8 cellular contexts compared by ENCODE assay signal in genomic region chr4:2930821-2931764, GRCh38. TPM values are rescaled to one million over a fixed set of nuclear protein-coding genes. Genes with fewer than 3 reads are reported as not detected.
DNase-seq lines count a peak whose midpoint lies in the region; ATAC-seq and TF ChIP-seq lines count a peak whose summit lies in the region.

No MANE protein-coding gene starts in this region.

- ATAC-seq in activated naive CD8-positive, alpha-beta T cell treated with anti-CD3 and anti-CD28 coated beads, Interleukin-2, amount 10 ng/mL, durations not matched to agents 7 days and 5 days (ENCODE audit: low read depth), result peak; percentile 0
- ATAC-seq in right lobe of liver, result peak in 1 of 4 donors; percentile 2
- ATAC-seq in GM18861 (IDR thresholded peaks at IDR 0.05; ENCODE audit: unreplicated experiment), result no peak

- H3K36me3 Mint-ChIP-seq in activated naive CD4-positive, alpha-beta T cell treated with anti-CD3 and anti-CD28 coated beads for 36 hours (ENCODE audit: low read depth), result peaks cover 17% of the 10 kb centered on the region
- H3K36me3 Mint-ChIP-seq in activated naive CD8-positive, alpha-beta T cell treated with anti-CD3 and anti-CD28 coated beads, Interleukin-2, amount 10 ng/mL, durations not matched to agents 7 days and 5 days, result peaks cover 12% of the 10 kb centered on the region

- no peaks in the 10 kb centered on the region for H3K9me3 Mint-ChIP-seq in activated naive CD4-positive, alpha-beta T cell treated with anti-CD3 and anti-CD28 coated beads for 36 hours
- no peaks in the 10 kb centered on the region for H3K9me3 Mint-ChIP-seq in activated naive CD8-positive, alpha-beta T cell treated with anti-CD3 and anti-CD28 coated beads, Interleukin-2, amount 10 ng/mL, durations not matched to agents 7 days and 5 days

- TF ChIP-seq POLR2A in right lobe of liver (IDR thresholded peaks at IDR 0.05), result no peak
- no peak for TF ChIP-seq POLR2A in uterus (IDR thresholded peaks at IDR 0.05)

- H3K9me3 ChIP-seq in right lobe of liver (no peaks in the 10 kb centered on the region), uterus (no peaks in the 10 kb centered on the region)

- 82% methylated on average over 4 of the region's 44 CpGs for WGBS in right lobe of liver (ENCODE audit: insufficient coverage, low coverage, low lambda C conversion rate, missing lambda C conversion rate)

- DNase-seq in activated naive CD4-positive, alpha-beta T cell treated with anti-CD3 and anti-CD28 coated beads for 36 hours, result no peak
- no peak for DNase-seq in activated naive CD4-positive, alpha-beta T cell (lab: John Stamatoyannopoulos, UW)
- peak; percentile 37 for DNase-seq in activated naive CD8-positive, alpha-beta T cell treated with anti-CD3 and anti-CD28 coated beads, Interleukin-2, amount 10 ng/mL, durations not matched to agents 7 days and 5 days
- DNase-seq in right lobe of liver (peak; percentile 33 to 59 (median 52)), uterus (peak; percentile 22 to 27), AG08396 (ENCODE audit: low spot score) (no peak), NCI-H1048 (lab: John Stamatoyannopoulos, UW) (no peak)

- H3K4me3 ChIP-seq in right lobe of liver, result no peak overlapping the region
- H3K4me3 ChIP-seq in uterus, result no peak overlapping the region

- H3K4me1 Mint-ChIP-seq in activated naive CD4-positive, alpha-beta T cell treated with anti-CD3 and anti-CD28 coated beads for 36 hours (ENCODE audit: low read depth), result peaks cover 27% of the 10 kb centered on the region
- H3K4me1 Mint-ChIP-seq in activated naive CD8-positive, alpha-beta T cell treated with anti-CD3 and anti-CD28 coated beads, Interleukin-2, amount 10 ng/mL, durations not matched to agents 7 days and 5 days, result peaks cover 20% of the 10 kb centered on the region

- TF ChIP-seq CTCF in right lobe of liver (IDR thresholded peaks at IDR 0.05) (peak in 1 of 4 donors; percentile 20), uterus (IDR thresholded peaks at IDR 0.05) (no peak)

- H3K27me3 Mint-ChIP-seq in activated naive CD4-positive, alpha-beta T cell treated with anti-CD3 and anti-CD28 coated beads for 36 hours (ENCODE audit: low read depth), result no peaks in the 10 kb centered on the region
- no peaks in the 10 kb centered on the region for H3K27me3 Mint-ChIP-seq in activated naive CD8-positive, alpha-beta T cell treated with anti-CD3 and anti-CD28 coated beads, Interleukin-2, amount 10 ng/mL, durations not matched to agents 7 days and 5 days

- peaks cover 0 to 18% (median 3%) of the 10 kb centered on the region in 4 donors for H3K4me1 ChIP-seq in right lobe of liver
- H3K4me1 ChIP-seq in uterus, result peaks cover 0 to 10% of the 10 kb centered on the region in 2 donors

- H3K4me3 Mint-ChIP-seq in activated naive CD4-positive, alpha-beta T cell treated with anti-CD3 and anti-CD28 coated beads for 36 hours, result peak overlapping the region; percentile 56
- peak overlapping the region; percentile 79 for H3K4me3 Mint-ChIP-seq in activated naive CD8-positive, alpha-beta T cell treated with anti-CD3 and anti-CD28 coated beads, Interleukin-2, amount 10 ng/mL, durations not matched to agents 7 days and 5 days

- H3K27ac Mint-ChIP-seq in activated naive CD4-positive, alpha-beta T cell treated with anti-CD3 and anti-CD28 coated beads for 36 hours, result peak overlapping the region; percentile 89
- H3K27ac Mint-ChIP-seq in activated naive CD8-positive, alpha-beta T cell treated with anti-CD3 and anti-CD28 coated beads, Interleukin-2, amount 10 ng/mL, durations not matched to agents 7 days and 5 days, result peak overlapping the region; percentile 84

- H3K36me3 ChIP-seq in right lobe of liver (peaks cover 0 to 30% (median 7%) of the 10 kb centered on the region in 4 donors), uterus (no peaks in the 10 kb centered on the region)

- intact Hi-C loops in activated naive CD4-positive, alpha-beta T cell treated with anti-CD3 and anti-CD28 coated beads for 36 hours (cut with micrococcal nuclease), result loop anchor here (10.0 kb wide), 2 partner anchors 466 to 516 kb away; partner anchors contain the start of genes CFAP99, RNF4 and ZFYVE28
- intact Hi-C loops in right lobe of liver (cut with DNase I) (loop anchor here in 1 of 2 donors (10.0 kb wide), 1 partner anchor 166 kb away; no protein-coding TSS in a partner anchor), uterus (cut with DNase I; ENCODE audit: low total_unique reads) (no loop called here)

- CTCF ChIA-PET in activated naive CD4-positive, alpha-beta T cell treated with anti-CD3 and anti-CD28 coated beads for 36 hours (lab: Charles Lee), result interaction anchor here (0.6 kb wide), 1 partner anchor 83 kb away, joined by 4 read pairs; no protein-coding TSS in a partner anchor

- H3K27ac ChIP-seq in right lobe of liver, result peak overlapping the region in 2 of 3 donors; percentile 16 to 54
- peak overlapping the region in 1 of 2 donors; percentile 34 for H3K27ac ChIP-seq in uterus

- POLR2A ChIA-PET in activated naive CD8-positive, alpha-beta T cell treated with anti-CD3 and anti-CD28 coated beads, Interleukin-2, amount 10 ng/mL, durations not matched to agents 7 days and 5 days (lab: Charles Lee), result interaction anchor here (1.0 kb wide), 2 partner anchors 9 to 167 kb away, joined by 3 read pairs; no protein-coding TSS in a partner anchor

- no peaks in the 10 kb centered on the region for H3K27me3 ChIP-seq in right lobe of liver
- H3K27me3 ChIP-seq in uterus, result no peaks in the 10 kb centered on the region

RNA-seq across cellular contexts. Expression of gene NOP14, which starts 32.1 kb away (rescaled TPM):
- total RNA-seq in activated naive CD4-positive, alpha-beta T cell treated with anti-CD3 and anti-CD28 coated beads for 36 hours, result 10 to 100 TPM; 48.3 to 55.1 TPM
- 10 to 100 TPM; 36.8 to 40.3 TPM for total RNA-seq in activated naive CD8-positive, alpha-beta T cell treated with anti-CD3 and anti-CD28 coated beads, Interleukin-2, amount 10 ng/mL, durations not matched to agents 7 days and 5 days
- total RNA-seq in right lobe of liver, result 10 to 100 TPM; 16.1 to 24.7 (median 19.5) TPM
- 10 to 100 TPM in 3 of 4 donors, 1 to 10 TPM in 1; 2.0 to 22.5 (median 13.0) TPM for total RNA-seq in uterus

RNA-seq across cellular contexts. Expression of gene GRK4, which starts 32.3 kb away (rescaled TPM):
- 1 to 10 TPM; 1.3 to 2.1 TPM for total RNA-seq in activated naive CD4-positive, alpha-beta T cell treated with anti-CD3 and anti-CD28 coated beads for 36 hours
- 1 to 10 TPM; 2.4 to 3.4 TPM for total RNA-seq in activated naive CD8-positive, alpha-beta T cell treated with anti-CD3 and anti-CD28 coated beads, Interleukin-2, amount 10 ng/mL, durations not matched to agents 7 days and 5 days
- total RNA-seq in right lobe of liver (1 to 10 TPM; 1.0 to 4.3 (median 2.8) TPM), uterus (1 to 10 TPM in 3 of 4 donors, not detected in 1; 1.0 to 9.4 (median 6.0) TPM)

Comparison
In these comparisons a context has a peak if more than half of its experiments do, and no peak if none do; other contexts are left out.
1. DNase-seq: peak in activated naive CD8-positive, alpha-beta T cell treated with anti-CD3 and anti-CD28 coated beads, Interleukin-2, amount 10 ng/mL, durations not matched to agents 7 days and 5 days (single experiment), right lobe of liver (3 of 3) and uterus (2 of 2); none in activated naive CD4-positive, alpha-beta T cell treated with anti-CD3 and anti-CD28 coated beads for 36 hours (single experiment), activated naive CD4-positive, alpha-beta T cell (0 of 4), AG08396 (single experiment) and NCI-H1048 (single experiment).